In genomic region chr10:124217906-124218769, GRCh38 we compare ENCODE assay signal across 21 cellular contexts.
A peak's percentile ranks its signal among the peaks of the same experiment; 100 is the strongest.
DNase-seq lines count a peak whose midpoint lies in the region; ATAC-seq and TF ChIP-seq lines count a peak whose summit lies in the region.
"Had no signal": no experiment of that assay in that cellular context is flagged by ENCODE, and none has a peak within 500 bp of the region (broad histone marks: within the 10 kb centered on the region; RNA-seq: fewer than 3 reads in every experiment).

No MANE protein-coding gene starts in this region.

- H3K4me3 Mint-ChIP-seq in CD4-positive, alpha-beta T cell: no peak overlapping the region
- H3K4me3 Mint-ChIP-seq: activated naive CD4-positive, alpha-beta T cell treated with anti-CD3 and anti-CD28 coated beads, Interleukin-2, amount 50 U/mL, for 24 hours; dendritic cell treated with granulocyte-macrophage colony-stimulating factor and Interleukin-4, amounts not matched to agents 40 ng/mL and 50 ng/mL, for 4 days had no signal

- TF ChIP-seq CTCF in CD4-positive, alpha-beta T cell (IDR thresholded peaks at IDR 0.05): no peak

- H3K27ac Mint-ChIP-seq in CD4-positive, alpha-beta T cell: no peak overlapping the region
- H3K27ac Mint-ChIP-seq: activated naive CD4-positive, alpha-beta T cell treated with anti-CD3 and anti-CD28 coated beads, Interleukin-2, amount 50 U/mL, for 24 hours; dendritic cell treated with granulocyte-macrophage colony-stimulating factor and Interleukin-4, amounts not matched to agents 40 ng/mL and 50 ng/mL, for 4 days had no signal

- peaks cover 5% of the 10 kb centered on the region for H3K9me3 ChIP-seq in adipocyte (ENCODE audit: control insufficient read depth, low read length)
- H3K9me3 ChIP-seq in CD4-positive, alpha-beta T cell (ENCODE audit: control insufficient read depth, low read length): no peaks in the 10 kb centered on the region
- H3K9me3 ChIP-seq: esophagus muscularis mucosa, mucosa of descending colon, testis had no signal

- no peak overlapping the region for H3K27ac ChIP-seq in CD4-positive, alpha-beta T cell (ENCODE audit: low read depth, low read length)
- H3K27ac ChIP-seq: esophagus muscularis mucosa, testis had no signal

- H3K4me1 Mint-ChIP-seq in CD4-positive, alpha-beta T cell (ENCODE audit: low read depth): no peaks in the 10 kb centered on the region
- H3K4me1 Mint-ChIP-seq: activated naive CD4-positive, alpha-beta T cell treated with anti-CD3 and anti-CD28 coated beads, Interleukin-2, amount 50 U/mL, for 24 hours had no signal

- intact Hi-C loops in CD4-positive, alpha-beta T cell (cut with DNase I, micrococcal nuclease): no loop called here

- CTCF ChIA-PET in CD4-positive, alpha-beta T cell (lab: Charles Lee): no interaction called here

- ATAC-seq in CD4-positive, alpha-beta T cell (ENCODE audit: poor library complexity): no peak
- ATAC-seq in HG02588 (IDR thresholded peaks at IDR 0.05; ENCODE audit: unreplicated experiment) (no peak), HG02610 (IDR thresholded peaks at IDR 0.05; ENCODE audit: unreplicated experiment) (no peak)
- ATAC-seq: mucosa of descending colon had no signal

- H3K36me3 Mint-ChIP-seq in CD4-positive, alpha-beta T cell (ENCODE audit: low read depth): no peaks in the 10 kb centered on the region
- H3K36me3 Mint-ChIP-seq: activated naive CD4-positive, alpha-beta T cell treated with anti-CD3 and anti-CD28 coated beads, Interleukin-2, amount 50 U/mL, for 24 hours had no signal

- no peaks in the 10 kb centered on the region for H3K9me3 Mint-ChIP-seq in CD4-positive, alpha-beta T cell
- H3K9me3 Mint-ChIP-seq: activated naive CD4-positive, alpha-beta T cell treated with anti-CD3 and anti-CD28 coated beads, Interleukin-2, amount 50 U/mL, for 24 hours; dendritic cell treated with granulocyte-macrophage colony-stimulating factor and Interleukin-4, amounts not matched to agents 40 ng/mL and 50 ng/mL, for 4 days had no signal

- H3K9ac ChIP-seq in adipocyte (ENCODE audit: low read length): no peak overlapping the region

- in situ Hi-C loops in ACHN (cut with HindIII; ENCODE audit: low pct_ligation_motif_present, low pct_unique_long_range_greater_than_20kb, low sequenced_read_pairs): no loop called here

- DNase-seq in ACHN: peak; percentile 7
- DNase-seq in HT-29 (ENCODE audit: low spot score): peak; percentile 6
- peak; percentile 26 for DNase-seq in adipocyte (ENCODE audit: low read depth)
- peak; percentile 74 for DNase-seq in iPS-NIHi7 (ENCODE audit: extremely low spot score)
- DNase-seq in CD4-positive, alpha-beta T cell: no peak
- DNase-seq in inferior parietal cortex (ENCODE audit: extremely low spot score): no peak
- DNase-seq: activated CD4-positive, alpha-beta T cell treated with anti-CD3 and anti-CD28 coated beads for 48 hours; activated T-cell treated with anti-CD3 and anti-CD28 coated beads, Interleukin-2, amount 50 U/mL, for 1 hour; COR-L47; HCEC 1CT; mucosa of descending colon; MV-4-11; NCI-H226; occipital lobe; stimulated activated CD4-positive, alpha-beta T cell treated with anti-CD3 and anti-CD28 coated beads, Interleukin-2, amount 100 ng/mL, for 48 hours; testis had no signal

- POLR2A ChIA-PET in CD4-positive, alpha-beta T cell (lab: Charles Lee): no interaction called here

- H3K36me3 ChIP-seq in adipocyte (ENCODE audit: control insufficient read depth, insufficient read depth, low read length, severe bottlenecking): no peaks in the 10 kb centered on the region
- H3K36me3 ChIP-seq: esophagus muscularis mucosa had no signal

- no peak overlapping the region for H3K4me3 ChIP-seq in adipocyte (ENCODE audit: low read length)
- H3K4me3 ChIP-seq: esophagus muscularis mucosa, mucosa of descending colon, testis had no signal

- peaks cover 7% of the 10 kb centered on the region for H3K27me3 Mint-ChIP-seq in CD4-positive, alpha-beta T cell

- peaks cover 50% of the 10 kb centered on the region for H3K27me3 ChIP-seq in adipocyte (replicated peaks; ENCODE audit: control insufficient read depth, insufficient read depth, low read length)
- no peaks in the 10 kb centered on the region for H3K27me3 ChIP-seq in CD4-positive, alpha-beta T cell (ENCODE audit: control insufficient read depth, insufficient read depth, low read length)
- H3K27me3 ChIP-seq: esophagus muscularis mucosa, testis had no signal

- H3K4me1 ChIP-seq in adipocyte (ENCODE audit: control insufficient read depth, insufficient read depth, low read length): no peaks in the 10 kb centered on the region
- H3K4me1 ChIP-seq: testis had no signal

Comparison
In these comparisons a context has a peak if more than half of its experiments do, and no peak if none do; other contexts are left out.
1. DNase-seq: peak in ACHN (single experiment), HT-29 (single experiment), adipocyte (single experiment) and iPS-NIHi7 (single experiment); none in CD4-positive, alpha-beta T cell (0 of 10) and inferior parietal cortex (single experiment).